In the genomic region with DNA sequence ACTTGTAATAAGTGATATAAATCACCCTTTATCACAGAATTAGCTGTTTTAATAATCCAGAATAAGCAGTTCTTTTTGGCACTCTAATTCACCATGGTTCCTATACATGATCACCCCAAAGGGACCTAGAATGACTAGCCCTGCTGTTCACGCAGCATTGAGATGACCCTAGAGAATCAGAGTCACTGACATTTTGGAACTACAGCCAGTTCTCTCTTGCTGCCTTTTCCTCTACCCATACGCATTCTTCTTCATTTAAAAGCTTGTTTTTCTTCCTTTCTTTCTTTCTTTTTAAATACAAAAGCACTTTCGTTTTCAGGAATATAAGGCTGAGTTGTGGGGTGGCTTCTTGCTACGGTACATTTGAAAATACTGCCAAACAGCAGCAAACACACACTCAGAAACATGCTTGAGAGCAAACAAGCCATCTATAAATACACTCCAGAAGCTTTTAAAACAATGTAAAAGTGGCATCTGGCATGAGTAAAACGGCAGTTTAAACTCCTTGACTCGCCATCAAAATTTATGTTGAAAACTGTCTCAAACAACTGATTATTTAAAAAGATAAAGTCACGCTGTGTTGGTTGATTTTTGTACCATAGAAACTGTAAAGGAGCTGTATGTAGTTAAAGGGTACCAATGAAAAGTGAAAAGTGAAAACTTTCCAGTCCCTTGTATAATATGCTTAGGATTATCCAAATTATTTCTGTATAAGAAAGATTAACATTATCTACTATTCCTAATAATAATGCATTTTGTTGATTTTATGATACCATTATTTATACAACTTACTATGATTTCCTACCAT, we compare ENCODE assay signal across 10 cellular contexts.
A peak's percentile ranks its signal among the peaks of the same experiment; 100 is the strongest.
DNase-seq lines count a peak whose midpoint lies in the region; ATAC-seq, FAIRE-seq and TF ChIP-seq lines count a peak whose summit lies in the region.
"Had no signal": no experiment of that assay in that cellular context is flagged by ENCODE, and none has a peak within 500 bp of the region (broad histone marks: within the 10 kb centered on the region; RNA-seq: fewer than 3 reads in every experiment).

No MANE protein-coding gene starts in this region.

- H3K9me3 ChIP-seq in endothelial cell of umbilical vein (replicated peaks; ENCODE audit: control insufficient read depth, insufficient read depth, low read length) = no peaks in the 10 kb centered on the region
- H3K9me3 ChIP-seq in osteoblast (ENCODE audit: low read depth, low read length) = no peaks in the 10 kb centered on the region

- intact Hi-C loops in endothelial cell of umbilical vein (cut with micrococcal nuclease) = loop anchor here (5.0 kb wide), 1 partner anchor 207 kb away; no protein-coding TSS in a partner anchor
- intact Hi-C loops in activated T-helper 1 cell treated with anti-CD3 and anti-CD28 coated beads, Interleukin-12 subunit alpha, Interleukin-12 subunit beta, Interleukin-2, Interleukin-4 antibody, amounts not matched to agents 30 ng/mL and 10 ng/mL and 1 ng/mL, durations not matched to agents 14 hours and 24 hours and 36 hours (cut with micrococcal nuclease) = no loop called here

- H3K4me3 Mint-ChIP-seq in activated T-helper 1 cell treated with anti-CD3 and anti-CD28 coated beads, Interleukin-12 subunit alpha, Interleukin-12 subunit beta, Interleukin-2, Interleukin-4 antibody, amounts not matched to agents 30 ng/mL and 10 ng/mL and 1 ng/mL, durations not matched to agents 14 hours and 24 hours and 36 hours = no peak overlapping the region

- POLR2A ChIA-PET in endothelial cell of umbilical vein (lab: Charles Lee) = interaction anchor here (0.7 kb wide), 1 partner anchor 31 kb away, joined by 3 read pairs; no protein-coding TSS in a partner anchor

- H3K9ac ChIP-seq in endothelial cell of umbilical vein (replicated peaks; ENCODE audit: extremely low read depth, insufficient read depth, low read length) = peak overlapping the region; percentile 56

- H3K4me3 ChIP-seq in endothelial cell of umbilical vein (replicated peaks in 1 of 3; ENCODE audit: insufficient read depth in 1 of 3, low read depth in 1 of 3, low read length in 3 of 3) = peak overlapping the region in 2 of 3 experiments; percentile 18 to 73
- H3K4me3 ChIP-seq in osteoblast (ENCODE audit: insufficient read depth, low read length) = peak overlapping the region; percentile 66

- H4K20me1 ChIP-seq in endothelial cell of umbilical vein (replicated peaks; ENCODE audit: control insufficient read depth, extremely low read depth, insufficient read depth, low read length) (no peaks in the 10 kb centered on the region), osteoblast (ENCODE audit: insufficient read depth, low read length) (no peaks in the 10 kb centered on the region)

- no peaks in the 10 kb centered on the region for H3K27me3 Mint-ChIP-seq in activated T-helper 1 cell treated with anti-CD3 and anti-CD28 coated beads, Interleukin-12 subunit alpha, Interleukin-12 subunit beta, Interleukin-2, Interleukin-4 antibody, amounts not matched to agents 30 ng/mL and 10 ng/mL and 1 ng/mL, durations not matched to agents 14 hours and 24 hours and 36 hours (ENCODE audit: insufficient read depth)

- no peaks in the 10 kb centered on the region for H3K27me3 ChIP-seq in endothelial cell of umbilical vein (ENCODE audit: control insufficient read depth in 2 of 2, insufficient read depth in 2 of 2, low read length in 2 of 2)
- H3K27me3 ChIP-seq in osteoblast (ENCODE audit: insufficient read depth, low read length) = no peaks in the 10 kb centered on the region

- H3K79me2 ChIP-seq in endothelial cell of umbilical vein (ENCODE audit: control insufficient read depth, insufficient read depth, low read length) (no peaks in the 10 kb centered on the region), osteoblast (ENCODE audit: insufficient read depth, low read length) (no peaks in the 10 kb centered on the region)

- peak overlapping the region; percentile 61 for H2AFZ ChIP-seq in endothelial cell of umbilical vein (ENCODE audit: low read depth, low read length)
- peak overlapping the region; percentile 81 for H2AFZ ChIP-seq in osteoblast (ENCODE audit: low read length)

- peaks cover 6% of the 10 kb centered on the region for H3K4me1 Mint-ChIP-seq in activated T-helper 1 cell treated with anti-CD3 and anti-CD28 coated beads, Interleukin-12 subunit alpha, Interleukin-12 subunit beta, Interleukin-2, Interleukin-4 antibody, amounts not matched to agents 30 ng/mL and 10 ng/mL and 1 ng/mL, durations not matched to agents 14 hours and 24 hours and 36 hours (ENCODE audit: low read depth)

- H3K36me3 Mint-ChIP-seq in activated T-helper 1 cell treated with anti-CD3 and anti-CD28 coated beads, Interleukin-12 subunit alpha, Interleukin-12 subunit beta, Interleukin-2, Interleukin-4 antibody, amounts not matched to agents 30 ng/mL and 10 ng/mL and 1 ng/mL, durations not matched to agents 14 hours and 24 hours and 36 hours (ENCODE audit: low read depth) = no peaks in the 10 kb centered on the region

- no peaks in the 10 kb centered on the region for H3K9me3 Mint-ChIP-seq in activated T-helper 1 cell treated with anti-CD3 and anti-CD28 coated beads, Interleukin-12 subunit alpha, Interleukin-12 subunit beta, Interleukin-2, Interleukin-4 antibody, amounts not matched to agents 30 ng/mL and 10 ng/mL and 1 ng/mL, durations not matched to agents 14 hours and 24 hours and 36 hours

- TF ChIP-seq POLR2A in endothelial cell of umbilical vein (IDR thresholded peaks at IDR 0.05; ENCODE audit: low read depth, low read length) = no peak

- dilution Hi-C loops in endothelial cell of umbilical vein (cut with MboI; ENCODE audit: extremely low pct_ligation_motif_present, low sequenced_read_pairs) = no loop called here

- peak; percentile 54 for FAIRE-seq in endothelial cell of umbilical vein (lab: Jason Lieb, UNC)
- FAIRE-seq: urothelium cell line had no signal

- peak overlapping the region; percentile 35 for H3K27ac ChIP-seq in endothelial cell of umbilical vein (ENCODE audit: insufficient read depth, low read depth, low read length)
- peak overlapping the region; percentile 48 for H3K27ac ChIP-seq in osteoblast (ENCODE audit: low read depth, low read length)

- no peak overlapping the region for H3K27ac Mint-ChIP-seq in activated T-helper 1 cell treated with anti-CD3 and anti-CD28 coated beads, Interleukin-12 subunit alpha, Interleukin-12 subunit beta, Interleukin-2, Interleukin-4 antibody, amounts not matched to agents 30 ng/mL and 10 ng/mL and 1 ng/mL, durations not matched to agents 14 hours and 24 hours and 36 hours

- ATAC-seq in GM18498 (IDR thresholded peaks at IDR 0.05; ENCODE audit: unreplicated experiment) = peak; percentile 62

- H3K9me1 ChIP-seq in endothelial cell of umbilical vein (replicated peaks; ENCODE audit: control insufficient read depth, extremely low read depth, insufficient read depth, low read length) = no peaks in the 10 kb centered on the region

- TF ChIP-seq CTCF in endothelial cell of umbilical vein (IDR thresholded peaks at IDR 0.05; ENCODE audit: extremely low read depth in 1 of 2, insufficient read depth in 1 of 2, low read depth in 1 of 2, low read length in 2 of 2) (no peak), osteoblast (IDR thresholded peaks at IDR 0.05; ENCODE audit: extremely low read depth, low read depth, low read length) (no peak)

- CTCF ChIA-PET in endothelial cell of umbilical vein (lab: Charles Lee) = interaction anchor here (1.0 to 1.5 kb wide), 2 partner anchors 13 to 89 kb away, joined by 3 to 4 read pairs; no protein-coding TSS in a partner anchor

- DNase-seq in NCI-H1105 treated with DMSO at 0.1 percent for 48 hours (lab: John Stamatoyannopoulos, UW) (peak; percentile 83), endothelial cell of umbilical vein (ENCODE audit: low read depth, low spot score) (peak; percentile 59), osteoblast (ENCODE audit: insufficient read length, low spot score, missing footprints) (peak; percentile 27), kidney tubule cell (ENCODE audit: low spot score) (no peak)
- no peak for DNase-seq in stimulated activated naive CD4-positive, alpha-beta T cell treated with Interleukin-2 at 50 U/mL for 16 hours (lab: John Stamatoyannopoulos, UW)
- DNase-seq in activated T-helper 1 cell treated with anti-CD3 and anti-CD28 coated beads, Interleukin-12 subunit alpha, Interleukin-12 subunit beta, Interleukin-2, Interleukin-4 antibody, amounts not matched to agents 30 ng/mL and 10 ng/mL and 1 ng/mL, durations not matched to agents 14 hours and 24 hours and 36 hours (ENCODE audit: low spot score) = no peak
- DNase-seq in activated CD4-positive, alpha-beta T cell treated with anti-CD3 and anti-CD28 coated beads for 1 hour = no peak
- DNase-seq: NCI-H2081 treated with DMSO at 0.1 percent for 48 hours had no signal

- H3K36me3 ChIP-seq in endothelial cell of umbilical vein (ENCODE audit: control insufficient read depth in 2 of 2, extremely low read depth in 1 of 2, insufficient read depth in 2 of 2, low read length in 2 of 2) = no peaks in the 10 kb centered on the region
- H3K36me3 ChIP-seq in osteoblast (ENCODE audit: insufficient read depth, low read length) = no peaks in the 10 kb centered on the region

- H3K4me1 ChIP-seq in endothelial cell of umbilical vein (ENCODE audit: control insufficient read depth, extremely low read depth, insufficient read depth, low read length) = peaks cover 16% of the 10 kb centered on the region
- peaks cover 9% of the 10 kb centered on the region for H3K4me1 ChIP-seq in osteoblast (ENCODE audit: insufficient read depth, low read length)

- no TSS peak for BruUV-seq in endothelial cell of umbilical vein (replicated peaks; lab: Mats Ljungman, UMichigan)

- H3K4me2 ChIP-seq in endothelial cell of umbilical vein (ENCODE audit: insufficient read depth, low read length) (peak overlapping the region; percentile 67), osteoblast (ENCODE audit: insufficient read depth, low read length) (peak overlapping the region; percentile 88)

TF ChIP-seq in endothelial cell of umbilical vein, 7 proteins besides CTCF, POLR2A, EP300 and RAD21:
- no peak for TF ChIP-seq FOS (IDR thresholded peaks at IDR 0.05; ENCODE audit: borderline replicate concordance, insufficient read depth, low read length)
- no peak for TF ChIP-seq MYC (IDR thresholded peaks at IDR 0.05; ENCODE audit: low read depth, low read length)
- TF ChIP-seq JUN (IDR thresholded peaks at IDR 0.05; ENCODE audit: borderline replicate concordance, insufficient read depth, insufficient read length, low read depth) = no peak
- no peak for TF ChIP-seq EZH2 (IDR thresholded peaks at IDR 0.05; ENCODE audit: borderline replicate concordance, low read depth, low read length, severe bottlenecking)
- TF ChIP-seq POLR2AphosphoS5 (IDR thresholded peaks at IDR 0.05; ENCODE audit: insufficient read depth, low read depth, low read length) = no peak
- no peak for TF ChIP-seq MAX (IDR thresholded peaks at IDR 0.05; ENCODE audit: insufficient read depth, insufficient read length)
- no peak for TF ChIP-seq GATA2 (IDR thresholded peaks at IDR 0.05; ENCODE audit: insufficient read depth, insufficient read length, low read depth, low read length)

Comparison
In these comparisons a context has a peak if more than half of its experiments do, and no peak if none do; other contexts are left out.
1. DNase-seq: peak in NCI-H1105 treated with DMSO at 0.1 percent for 48 hours (single experiment), endothelial cell of umbilical vein (single experiment) and osteoblast (single experiment); none in stimulated activated naive CD4-positive, alpha-beta T cell treated with Interleukin-2 at 50 U/mL for 16 hours (single experiment), activated T-helper 1 cell treated with anti-CD3 and anti-CD28 coated beads, Interleukin-12 subunit alpha, Interleukin-12 subunit beta, Interleukin-2, Interleukin-4 antibody, amounts not matched to agents 30 ng/mL and 10 ng/mL and 1 ng/mL, durations not matched to agents 14 hours and 24 hours and 36 hours (single experiment), activated CD4-positive, alpha-beta T cell treated with anti-CD3 and anti-CD28 coated beads for 1 hour (single experiment) and kidney tubule cell (single experiment).